ENCODE assay signal across 1 cellular context in genomic region chr9:108934323-108934885, GRCh38.
TF ChIP-seq lines count a peak whose summit lies in the region.

ABITRAM (plus strand) TSS chr9:108934400; CDS start chr9:108934487, 87 bp downstream.

TF ChIP-seq in HepG2, 621 proteins besides CTCF, POLR2A, EP300 and RAD21 (continued from another document):
- peak; percentile 61; the same call in 1 of the 2 replicates for TF ChIP-seq HBP1 (CRISPR knock-in tag; IDR thresholded peaks at IDR 0.05; ENCODE audit: low read depth)
- peak; percentile 9; the same call in 1 of the 2 replicates for TF ChIP-seq CHD2 (IDR thresholded peaks at IDR 0.05; ENCODE audit: low read depth, low read length)
- TF ChIP-seq MXD3 (CRISPR knock-in tag; IDR thresholded peaks at IDR 0.05), result peak; percentile 7; the same call in 1 of the 2 replicates
- peak; percentile 40 for TF ChIP-seq HDAC2 (CRISPR knock-in tag; IDR thresholded peaks at IDR 0.05)
- peak; percentile 4 for TF ChIP-seq ZNF687 (CRISPR knock-in tag; IDR thresholded peaks at IDR 0.05)
- TF ChIP-seq ONECUT2 (CRISPR knock-in tag; IDR thresholded peaks at IDR 0.05), result peak; percentile 91
- no peak; the same call in 1 of the 2 replicates for TF ChIP-seq KDM5A (IDR thresholded peaks at IDR 0.05; ENCODE audit: borderline replicate concordance, low read length)
- TF ChIP-seq MYC (CRISPR knock-in tag; IDR thresholded peaks at IDR 0.05; ENCODE audit: borderline replicate concordance), result peak; percentile 20; the same call in 1 of the 2 replicates
- TF ChIP-seq PRDM15 (CRISPR knock-in tag; IDR thresholded peaks at IDR 0.05), result 0 out of 2 replicates have a peak, but pooled peaks have one; percentile 28
- TF ChIP-seq GABPA (IDR thresholded peaks at IDR 0.05; ENCODE audit: low read depth, low read length), result peak; percentile 83
- peak; percentile 82 for TF ChIP-seq GABPA (CRISPR knock-in tag; IDR thresholded peaks at IDR 0.05; ENCODE audit: low read depth)
- TF ChIP-seq KDM1A (CRISPR knock-in tag; IDR thresholded peaks at IDR 0.05), result no peak
